In genomic region chr1:229685149-229685548, GRCh38 we compare ENCODE assay signal across 36 cellular contexts. TPM values are rescaled to one million over a fixed set of nuclear protein-coding genes. Genes with fewer than 3 reads are reported as not detected.
A peak's percentile ranks its signal among the peaks of the same experiment; 100 is the strongest.
DNase-seq lines count a peak whose midpoint lies in the region; FAIRE-seq and TF ChIP-seq lines count a peak whose summit lies in the region.
"Had no signal": no experiment of that assay in that cellular context is flagged by ENCODE, and none has a peak within 500 bp of the region (broad histone marks: within the 10 kb centered on the region; RNA-seq: fewer than 3 reads in every experiment).

No MANE protein-coding gene starts in this region.

- H2AFZ ChIP-seq in Karpas-422 (ENCODE audit: low read length) (no peak overlapping the region), astrocyte (ENCODE audit: low read depth, low read length) (no peak overlapping the region)

- H3K4me2 ChIP-seq in Karpas-422 (ENCODE audit: low read depth, low read length, poor library complexity, severe bottlenecking) (no peak overlapping the region), astrocyte (ENCODE audit: low read length) (no peak overlapping the region)
- H3K4me2 ChIP-seq: A549; BLaER1; BLaER1 treated with 17β-estradiol and CSF1 and Interleukin-3, amounts not matched to agents 10 nM and 100 nM had no signal

- H3K9me2 ChIP-seq in Karpas-422 (replicated peaks; ENCODE audit: insufficient read depth, low read length) = no peaks in the 10 kb centered on the region

- no peaks in the 10 kb centered on the region for H3K79me2 ChIP-seq in Karpas-422 (ENCODE audit: low read length)
- H3K79me2 ChIP-seq in astrocyte (ENCODE audit: insufficient read depth, low read length) = no peaks in the 10 kb centered on the region

- H3K9me3 ChIP-seq in HEK293 (ENCODE audit: control insufficient read depth, insufficient read depth, low read depth, low read length) = no peaks in the 10 kb centered on the region
- no peaks in the 10 kb centered on the region for H3K9me3 ChIP-seq in Karpas-422 (ENCODE audit: low read length)
- H3K9me3 ChIP-seq in astrocyte (ENCODE audit: insufficient read depth, low read depth, low read length) = no peaks in the 10 kb centered on the region
- H3K9me3 ChIP-seq: BE2C had no signal

- peak; percentile 9 for FAIRE-seq in astrocyte (lab: Jason Lieb, UNC)
- FAIRE-seq: A204.1, A549 had no signal

- H3K27ac ChIP-seq in HEK293 (ENCODE audit: extremely low read depth, low read depth, low read length) (no peak overlapping the region), Karpas-422 (ENCODE audit: low read length) (no peak overlapping the region), astrocyte (ENCODE audit: low read depth, low read length) (no peak overlapping the region)
- H3K27ac ChIP-seq: 22Rv1; A549; BLaER1; BLaER1 treated with 17β-estradiol and CSF1 and Interleukin-3, amounts not matched to agents 10 nM and 100 nM; C4-2B had no signal

- POLR2A ChIA-PET in HEK293 (lab: Yijun Ruan, JAX) = interaction anchor here (1.4 kb wide), 1 partner anchor 9 kb away, joined by 4 read pairs; no protein-coding TSS in a partner anchor

- peaks cover 3% of the 10 kb centered on the region for H3K27me3 Mint-ChIP-seq in activated naive CD4-positive, alpha-beta T cell treated with anti-CD3 and anti-CD28 coated beads, Interleukin-2, amount 50 U/mL, for 24 hours
- H3K27me3 Mint-ChIP-seq in activated naive CD4-positive, alpha-beta T cell treated with anti-CD3 and anti-CD28 coated beads for 36 hours (ENCODE audit: low read depth) = peaks cover 14% of the 10 kb centered on the region
- H3K27me3 Mint-ChIP-seq in astrocyte (ENCODE audit: low read depth, unreplicated experiment) = no peaks in the 10 kb centered on the region
- H3K27me3 Mint-ChIP-seq: B cell had no signal

- H3K4me1 ChIP-seq in HEK293 (ENCODE audit: control insufficient read depth, insufficient read depth, low read length) = no peaks in the 10 kb centered on the region
- no peaks in the 10 kb centered on the region for H3K4me1 ChIP-seq in Karpas-422 (ENCODE audit: low read length)
- no peaks in the 10 kb centered on the region for H3K4me1 ChIP-seq in astrocyte (ENCODE audit: insufficient read depth, low read length)
- H3K4me1 ChIP-seq: A549, BE2C, Caco-2 had no signal

- H3K27me3 ChIP-seq in Karpas-422 (ENCODE audit: low read length) = no peaks in the 10 kb centered on the region
- no peaks in the 10 kb centered on the region for H3K27me3 ChIP-seq in astrocyte (ENCODE audit: insufficient read depth, low read length)
- H3K27me3 ChIP-seq: BE2C; BLaER1; BLaER1 treated with 17β-estradiol and CSF1 and Interleukin-3, amounts not matched to agents 10 nM and 100 nM had no signal

- H3K36me3 ChIP-seq in HEK293 (ENCODE audit: control insufficient read depth in 2 of 2, insufficient read depth in 1 of 2, low read length in 2 of 2) = no peaks in the 10 kb centered on the region
- no peaks in the 10 kb centered on the region for H3K36me3 ChIP-seq in Karpas-422 (ENCODE audit: insufficient read depth, low read length)
- no peaks in the 10 kb centered on the region for H3K36me3 ChIP-seq in astrocyte (ENCODE audit: insufficient read depth, low read length)
- H3K36me3 ChIP-seq: BE2C, BLaER1 had no signal

- intact Hi-C loops in activated naive CD4-positive, alpha-beta T cell treated with anti-CD3 and anti-CD28 coated beads for 36 hours (cut with micrococcal nuclease) = no loop called here

- H3K4me3 Mint-ChIP-seq in activated naive CD4-positive, alpha-beta T cell treated with anti-CD3 and anti-CD28 coated beads, Interleukin-2, amount 50 U/mL, for 24 hours = peak overlapping the region; percentile 49
- no peak overlapping the region for H3K4me3 Mint-ChIP-seq in activated naive CD4-positive, alpha-beta T cell treated with anti-CD3 and anti-CD28 coated beads for 36 hours
- no peak overlapping the region for H3K4me3 Mint-ChIP-seq in astrocyte (ENCODE audit: unreplicated experiment)
- H3K4me3 Mint-ChIP-seq: B cell; CD14-positive monocyte; CD4-positive, alpha-beta memory T cell; CD4-positive, alpha-beta T cell; CD8-positive, alpha-beta memory T cell; CD8-positive, alpha-beta T cell had no signal

- H3K36me3 Mint-ChIP-seq in activated naive CD4-positive, alpha-beta T cell treated with anti-CD3 and anti-CD28 coated beads, Interleukin-2, amount 50 U/mL, for 24 hours = peaks cover 13% of the 10 kb centered on the region
- H3K36me3 Mint-ChIP-seq in activated naive CD4-positive, alpha-beta T cell treated with anti-CD3 and anti-CD28 coated beads for 36 hours (ENCODE audit: low read depth) = peaks cover 15% of the 10 kb centered on the region
- H3K36me3 Mint-ChIP-seq in astrocyte (ENCODE audit: low read depth, unreplicated experiment) = peaks cover 8% of the 10 kb centered on the region
- H3K36me3 Mint-ChIP-seq: CD14-positive monocyte had no signal

- H3K4me3 ChIP-seq in HEK293 (ENCODE audit: low read depth, low read length) (no peak overlapping the region), Karpas-422 (ENCODE audit: low read length) (no peak overlapping the region), astrocyte (ENCODE audit: insufficient read depth, low read depth, low read length) (no peak overlapping the region)
- H3K4me3 ChIP-seq: A549; BLaER1; BLaER1 treated with 17β-estradiol and CSF1 and Interleukin-3, amounts not matched to agents 10 nM and 100 nM had no signal

- H3K9ac ChIP-seq in Karpas-422 (ENCODE audit: low read length) = no peak overlapping the region
- no peak overlapping the region for H3K9ac ChIP-seq in astrocyte (ENCODE audit: low read length)
- H3K9ac ChIP-seq: BLaER1; BLaER1 treated with 17β-estradiol and CSF1 and Interleukin-3, amounts not matched to agents 10 nM and 100 nM had no signal

- no peak overlapping the region for H3K27ac Mint-ChIP-seq in activated naive CD4-positive, alpha-beta T cell treated with anti-CD3 and anti-CD28 coated beads, Interleukin-2, amount 50 U/mL, for 24 hours
- H3K27ac Mint-ChIP-seq in activated naive CD4-positive, alpha-beta T cell treated with anti-CD3 and anti-CD28 coated beads for 36 hours = no peak overlapping the region
- H3K27ac Mint-ChIP-seq in astrocyte (ENCODE audit: unreplicated experiment) = no peak overlapping the region
- H3K27ac Mint-ChIP-seq: B cell; CD14-positive monocyte; CD4-positive, alpha-beta memory T cell; CD4-positive, alpha-beta T cell; CD8-positive, alpha-beta memory T cell; CD8-positive, alpha-beta T cell had no signal

- peaks cover 18% of the 10 kb centered on the region for H3K9me3 Mint-ChIP-seq in activated naive CD4-positive, alpha-beta T cell treated with anti-CD3 and anti-CD28 coated beads, Interleukin-2, amount 50 U/mL, for 24 hours
- H3K9me3 Mint-ChIP-seq in activated naive CD4-positive, alpha-beta T cell treated with anti-CD3 and anti-CD28 coated beads for 36 hours = peaks cover 10% of the 10 kb centered on the region
- H3K9me3 Mint-ChIP-seq in astrocyte (ENCODE audit: unreplicated experiment) = peaks cover 26% of the 10 kb centered on the region

- TF ChIP-seq CTCF in HEK293 (tag by site-specific recombination; IDR thresholded peaks at IDR 0.05) (no peak), astrocyte (IDR thresholded peaks at IDR 0.05; ENCODE audit: insufficient read depth, low read depth, low read length) (no peak)

- no peaks in the 10 kb centered on the region for H3K4me1 Mint-ChIP-seq in activated naive CD4-positive, alpha-beta T cell treated with anti-CD3 and anti-CD28 coated beads, Interleukin-2, amount 50 U/mL, for 24 hours
- H3K4me1 Mint-ChIP-seq in activated naive CD4-positive, alpha-beta T cell treated with anti-CD3 and anti-CD28 coated beads for 36 hours (ENCODE audit: low read depth) = no peaks in the 10 kb centered on the region
- H3K4me1 Mint-ChIP-seq in astrocyte (ENCODE audit: low read depth, unreplicated experiment) = peaks cover 1% of the 10 kb centered on the region
- H3K4me1 Mint-ChIP-seq: B cell; CD14-positive monocyte; CD4-positive, alpha-beta memory T cell; CD4-positive, CD25-positive, alpha-beta regulatory T cell; CD8-positive, alpha-beta memory T cell had no signal

- CTCF ChIA-PET in activated naive CD4-positive, alpha-beta T cell treated with anti-CD3 and anti-CD28 coated beads for 36 hours (lab: Charles Lee) = no interaction called here
- CTCF ChIA-PET in HEK293 (lab: Yijun Ruan, JAX) = interaction anchor here (1.2 kb wide), 1 partner anchor 12 kb away, joined by 3 read pairs; no protein-coding TSS in a partner anchor

- no peak for DNase-seq in activated naive CD4-positive, alpha-beta T cell treated with anti-CD3 and anti-CD28 coated beads for 36 hours
- DNase-seq in Karpas-422 (peak; percentile 27), astrocyte (ENCODE audit: low read depth) (no peak), SHP77 treated with DMSO at 0.1 percent for 48 hours (lab: John Stamatoyannopoulos, UW) (no peak), cerebellar cortex (ENCODE audit: low spot score) (no peak), ureter (ENCODE audit: low spot score) (no peak)
- DNase-seq: 8988T; ACHN; AML-193; BE2C; C1 segment of cervical spinal cord; Caco-2; Calu3; CD4-positive, alpha-beta memory T cell; CD4-positive, alpha-beta T cell; CD4-positive, CD25-positive, alpha-beta regulatory T cell; CD8-positive, alpha-beta memory T cell; CD8-positive, alpha-beta T cell; COR-L47; DMS 273 treated with DMSO at 0.1 percent for 48 hours; DMS153; DMS53; DMS79; DMS79 treated with DMSO at 0.1 percent for 48 hours; DND-41; EL had no signal

- H4K20me1 ChIP-seq in Karpas-422 (ENCODE audit: insufficient read depth, low read depth, low read length) (no peaks in the 10 kb centered on the region), astrocyte (ENCODE audit: insufficient read depth, low read length) (no peaks in the 10 kb centered on the region)
- H4K20me1 ChIP-seq: BLaER1; BLaER1 treated with 17β-estradiol and CSF1 and Interleukin-3, amounts not matched to agents 10 nM and 100 nM had no signal

TF ChIP-seq in HEK293, 187 proteins besides CTCF, POLR2A, EP300 and RAD21:
- TF ChIP-seq ZBTB48 (tag by site-specific recombination; IDR thresholded peaks at IDR 0.05) (no peak), ZNF558 (tag by site-specific recombination; IDR thresholded peaks at IDR 0.05) (peak; percentile 99)

RNA-seq across cellular contexts. Expression of gene URB2, which starts 59.1 kb away (rescaled TPM):
- 10 to 100 TPM in 1 of 2 experiments, 1 to 10 TPM in 1; 9.5 to 10.0 TPM for total RNA-seq in activated naive CD4-positive, alpha-beta T cell treated with anti-CD3 and anti-CD28 coated beads for 36 hours
- 14.1 and 15.0 TPM in 2 replicates for total RNA-seq in Karpas-422 (2014; rRNA removed; shearing (Covaris generic); ENCODE audit: low replicate concordance)
- 9.5 and 9.7 TPM in 2 replicates for total RNA-seq in astrocyte
- 15.0 TPM for total RNA-seq in ureter

RNA-seq across cellular contexts. Expression of gene TAF5L, which starts 59.2 kb away (rescaled TPM):
- total RNA-seq in activated naive CD4-positive, alpha-beta T cell treated with anti-CD3 and anti-CD28 coated beads for 36 hours = 10 to 100 TPM; 10.3 TPM
- 30.7 and 32.6 TPM in 2 replicates for total RNA-seq in Karpas-422 (2014; rRNA removed; shearing (Covaris generic); ENCODE audit: low replicate concordance)
- total RNA-seq in astrocyte (23.5 and 26.7 TPM in 2 replicates), ureter (26.9 TPM)
